ENCODE assay signal across 1 cellular context in genomic region chr1:168676029-168676812, GRCh38.
TF ChIP-seq lines count a peak whose summit lies in the region.

No MANE protein-coding gene starts in this region.

TF ChIP-seq in SK-N-SH treated with all-trans-retinoic acid at 6 μM for 48 hours, 23 proteins besides CTCF, POLR2A, EP300 and RAD21 (continued from another document):
- no peak for TF ChIP-seq PATZ1 (CRISPR knock-in tag; IDR thresholded peaks at IDR 0.05; ENCODE audit: borderline replicate concordance)
- no peak for TF ChIP-seq RARB (CRISPR knock-in tag; IDR thresholded peaks at IDR 0.05)
TF ChIP-seq in SK-N-SH treated with all-trans-retinoic acid at 6 μM for 48 hours: peak in this region for 0.
